23 cellular contexts compared by ENCODE assay signal in genomic region chr5:82072138-82072537, GRCh38.
DNase-seq lines count a peak whose midpoint lies in the region; ATAC-seq, FAIRE-seq and TF ChIP-seq lines count a peak whose summit lies in the region.
"Had no signal": no experiment of that assay in that cellular context is flagged by ENCODE, and none has a peak within 500 bp of the region (broad histone marks: within the 10 kb centered on the region; RNA-seq: fewer than 3 reads in every experiment).

No MANE protein-coding gene starts in this region.

- CTCF ChIA-PET in K562 (lab: Yijun Ruan, JAX; ENCODE audit: low intra/inter-chr PET ratio): no interaction called here

- H3K4me3 ChIP-seq in left ventricle myocardium inferior (no peak overlapping the region), K562 (no peak overlapping the region), neural cell (ENCODE audit: low read length) (no peak overlapping the region), kidney (ENCODE audit: low read length in 2 of 2) (no peak overlapping the region)
- H3K4me3 ChIP-seq: BLaER1, HAP-1 had no signal

- POLR2A ChIA-PET in K562 (lab: Yijun Ruan, JAX): no interaction called here

- TF ChIP-seq RAD21 in K562 (CRISPR knock-in tag; conservative IDR thresholded peaks at IDR 0.05 in 1 of 2, IDR thresholded peaks at IDR 0.05 in 1 of 2) (no peak), neural cell (conservative IDR thresholded peaks at IDR 0.05) (no peak)

- H3K4me1 ChIP-seq in left ventricle myocardium inferior (peaks cover 4% of the 10 kb centered on the region), K562 (replicated peaks in 1 of 2; ENCODE audit: control insufficient read depth in 2 of 2, insufficient read depth in 2 of 2, low read length in 2 of 2) (no peaks in the 10 kb centered on the region), kidney (ENCODE audit: control insufficient read depth in 1 of 2, insufficient read depth in 1 of 2, low read depth in 1 of 2, low read length in 2 of 2) (no peaks in the 10 kb centered on the region)
- H3K4me1 ChIP-seq: BLaER1, Caco-2, HAP-1 had no signal

- in situ Hi-C loops in K562 (cut with MboI): no loop called here

- no TSS peak for BruUV-seq in K562 (replicated peaks; lab: Mats Ljungman, UMichigan)

- no peak overlapping the region for H3K27ac ChIP-seq in left ventricle myocardium inferior (replicated peaks)
- H3K27ac ChIP-seq in K562 (ENCODE audit: extremely low read depth, low read depth, low read length): no peak overlapping the region
- H3K27ac ChIP-seq in neural cell (ENCODE audit: low read length): no peak overlapping the region
- H3K27ac ChIP-seq in kidney (ENCODE audit: low read depth in 2 of 2, low read length in 2 of 2): no peak overlapping the region
- H3K27ac ChIP-seq: 22Rv1, BLaER1, C4-2B had no signal

- FAIRE-seq in K562 (lab: Jason Lieb, UNC) (peak; percentile 32), kidney (lab: Jason Lieb, UNC) (no peak)
- FAIRE-seq: A204.1, GM12891, H54 had no signal

- no peak for TF ChIP-seq CTCF in left ventricle myocardium inferior (IDR thresholded peaks at IDR 0.05; ENCODE audit: borderline replicate concordance)
- TF ChIP-seq CTCF in K562 (IDR thresholded peaks at IDR 0.05 in 2 of 3, conservative IDR thresholded peaks at IDR 0.05 in 1 of 3; ENCODE audit: insufficient read depth in 2 of 3, low read depth in 1 of 3, low read length in 3 of 3): no peak
- no peak for TF ChIP-seq CTCF in neural cell (IDR thresholded peaks at IDR 0.05; ENCODE audit: poor library complexity, severe bottlenecking)
- no peak for TF ChIP-seq CTCF in kidney (IDR thresholded peaks at IDR 0.05; ENCODE audit: borderline replicate concordance, extremely low read depth, insufficient read depth)

- DNase-seq in DMS 273 (lab: John Stamatoyannopoulos, UW; ENCODE audit: unreplicated experiment): peak; percentile 22
- DNase-seq in DMS 273 treated with DMSO at 0.1 percent for 48 hours (lab: John Stamatoyannopoulos, UW): no peak
- no peak for DNase-seq in left ventricle myocardium superior
- DNase-seq in left ventricle myocardium inferior: no peak
- DNase-seq in K562 (ENCODE audit: extremely low read depth in 1 of 4, low spot score in 3 of 4): no peak
- DNase-seq in kidney: no peak
- DNase-seq: Caco-2; CD4-positive, CD25-positive, alpha-beta regulatory T cell; CD8-positive, alpha-beta T cell; DMS53; DMS79 treated with DMSO at 0.1 percent for 48 hours; GF-D8; GOT3; HFFc6 had no signal

- H3K9me1 ChIP-seq in K562 (ENCODE audit: control insufficient read depth, insufficient read depth, low read length): no peaks in the 10 kb centered on the region

- H3K36me3 ChIP-seq in left ventricle myocardium inferior (no peaks in the 10 kb centered on the region), K562 (ENCODE audit: control insufficient read depth, insufficient read depth, low read length) (no peaks in the 10 kb centered on the region), neural cell (ENCODE audit: insufficient read depth, low read length) (no peaks in the 10 kb centered on the region), kidney (ENCODE audit: control insufficient read depth in 1 of 2, insufficient read depth in 2 of 2, low read length in 2 of 2) (no peaks in the 10 kb centered on the region)
- H3K36me3 ChIP-seq: HAP-1 had no signal

- TF ChIP-seq EP300 in K562 (IDR thresholded peaks at IDR 0.05; ENCODE audit: low read length): no peak
- TF ChIP-seq EP300 in neural cell (conservative IDR thresholded peaks at IDR 0.05; ENCODE audit: poor library complexity, severe bottlenecking): no peak

- WGBS in K562 (ENCODE audit: insufficient coverage, low coverage, missing lambda C conversion rate): 20% methylated on average over 2 of the region's 2 CpGs

- ATAC-seq in left ventricle myocardium superior (peak; percentile 44), K562 (no peak), HG02852 (IDR thresholded peaks at IDR 0.05; ENCODE audit: unreplicated experiment) (no peak)
- ATAC-seq: CD8-positive, alpha-beta T cell had no signal

- no peak overlapping the region for H3K9ac ChIP-seq in K562 (ENCODE audit: insufficient read depth in 1 of 2, low read depth in 2 of 2, low read length in 2 of 2)
- no peak overlapping the region for H3K9ac ChIP-seq in neural cell (ENCODE audit: low read length)
- no peak overlapping the region for H3K9ac ChIP-seq in kidney (ENCODE audit: low read length in 2 of 2)
- H3K9ac ChIP-seq: BLaER1 had no signal

- H2AFZ ChIP-seq in K562 (ENCODE audit: low read depth, low read length): no peak overlapping the region
- peak overlapping the region; percentile 10 for H2AFZ ChIP-seq in neural cell (ENCODE audit: low read depth, low read length)

- TF ChIP-seq POLR2A in K562 (conservative IDR thresholded peaks at IDR 0.05): no peak

- no peaks in the 10 kb centered on the region for H3K9me2 ChIP-seq in neural cell (ENCODE audit: insufficient read depth, low read length)

- intact Hi-C loops in left ventricle myocardium superior (cut with micrococcal nuclease): no loop called here
- intact Hi-C loops in left ventricle myocardium inferior (cut with micrococcal nuclease): no loop called here
- intact Hi-C loops in K562 (cut with micrococcal nuclease): no loop called here
- intact Hi-C loops in kidney (cut with DNase I): no loop called here

- no peaks in the 10 kb centered on the region for H3K9me3 ChIP-seq in left ventricle myocardium inferior (replicated peaks)
- no peaks in the 10 kb centered on the region for H3K9me3 ChIP-seq in K562 (replicated peaks; ENCODE audit: control insufficient read depth, insufficient read depth, low read depth, low read length)
- no peaks in the 10 kb centered on the region for H3K9me3 ChIP-seq in neural cell (ENCODE audit: low read length)
- no peaks in the 10 kb centered on the region for H3K9me3 ChIP-seq in kidney (ENCODE audit: control insufficient read depth in 1 of 2, low read length in 2 of 2)
- H3K9me3 ChIP-seq: BLaER1, Caco-2, HAP-1 had no signal

- H3K27me3 ChIP-seq in left ventricle myocardium inferior (ENCODE audit: low read depth) (no peaks in the 10 kb centered on the region), K562 (ENCODE audit: control insufficient read depth in 2 of 2, insufficient read depth in 2 of 2, low read length in 2 of 2) (no peaks in the 10 kb centered on the region), neural cell (ENCODE audit: insufficient read depth, low read depth, low read length) (no peaks in the 10 kb centered on the region)
- H3K27me3 ChIP-seq: BLaER1 had no signal

- no peaks in the 10 kb centered on the region for H4K20me1 ChIP-seq in K562 (replicated peaks; ENCODE audit: control insufficient read depth, insufficient read depth, low read length)
- H4K20me1 ChIP-seq in neural cell (ENCODE audit: insufficient read depth): no peaks in the 10 kb centered on the region
- H4K20me1 ChIP-seq: BLaER1 had no signal

- no peak overlapping the region for H3K4me2 ChIP-seq in K562 (ENCODE audit: insufficient read depth, low read length)
- H3K4me2 ChIP-seq in neural cell (ENCODE audit: low read length): no peak overlapping the region
- H3K4me2 ChIP-seq: BLaER1 had no signal

- no peaks in the 10 kb centered on the region for H3F3A ChIP-seq in neural cell (ENCODE audit: insufficient read depth, low read length, poor library complexity, severe bottlenecking)

- H3K79me2 ChIP-seq in K562 (ENCODE audit: control insufficient read depth, insufficient read depth, low read length) (no peaks in the 10 kb centered on the region), neural cell (replicated peaks; ENCODE audit: insufficient read depth, low read length) (no peaks in the 10 kb centered on the region)

TF ChIP-seq in K562, 482 proteins besides CTCF, POLR2A, EP300 and RAD21 (continues in another document):
- TF ChIP-seq MBD2 (IDR thresholded peaks at IDR 0.05; ENCODE audit: borderline replicate concordance, low read depth) (no peak), ZFPM2 (CRISPR knock-in tag; IDR thresholded peaks at IDR 0.05) (no peak), KHSRP (IDR thresholded peaks at IDR 0.05) (no peak), CREM (IDR thresholded peaks at IDR 0.05; ENCODE audit: low read depth) (no peak), SETDB1 (IDR thresholded peaks at IDR 0.05; ENCODE audit: low read length) (no peak), U2AF1 (optimal IDR thresholded peaks at IDR 0.05; ENCODE audit: low read depth, low read length) (no peak)
- TF ChIP-seq, protein P1, sequence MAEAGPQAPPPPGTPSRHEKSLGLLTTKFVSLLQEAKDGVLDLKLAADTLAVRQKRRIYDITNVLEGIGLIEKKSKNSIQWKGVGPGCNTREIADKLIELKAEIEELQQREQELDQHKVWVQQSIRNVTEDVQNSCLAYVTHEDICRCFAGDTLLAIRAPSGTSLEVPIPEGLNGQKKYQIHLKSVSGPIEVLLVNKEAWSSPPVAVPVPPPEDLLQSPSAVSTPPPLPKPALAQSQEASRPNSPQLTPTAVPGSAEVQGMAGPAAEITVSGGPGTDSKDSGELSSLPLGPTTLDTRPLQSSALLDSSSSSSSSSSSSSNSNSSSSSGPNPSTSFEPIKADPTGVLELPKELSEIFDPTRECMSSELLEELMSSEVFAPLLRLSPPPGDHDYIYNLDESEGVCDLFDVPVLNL (CRISPR knock-in tag; IDR thresholded peaks at IDR 0.05; ENCODE audit: low read depth): no peak

TF ChIP-seq in neural cell, 6 proteins besides CTCF, POLR2A, EP300 and RAD21:
- no peak for TF ChIP-seq REST (IDR thresholded peaks at IDR 0.05; ENCODE audit: borderline replicate concordance)
